In the genomic region with DNA sequence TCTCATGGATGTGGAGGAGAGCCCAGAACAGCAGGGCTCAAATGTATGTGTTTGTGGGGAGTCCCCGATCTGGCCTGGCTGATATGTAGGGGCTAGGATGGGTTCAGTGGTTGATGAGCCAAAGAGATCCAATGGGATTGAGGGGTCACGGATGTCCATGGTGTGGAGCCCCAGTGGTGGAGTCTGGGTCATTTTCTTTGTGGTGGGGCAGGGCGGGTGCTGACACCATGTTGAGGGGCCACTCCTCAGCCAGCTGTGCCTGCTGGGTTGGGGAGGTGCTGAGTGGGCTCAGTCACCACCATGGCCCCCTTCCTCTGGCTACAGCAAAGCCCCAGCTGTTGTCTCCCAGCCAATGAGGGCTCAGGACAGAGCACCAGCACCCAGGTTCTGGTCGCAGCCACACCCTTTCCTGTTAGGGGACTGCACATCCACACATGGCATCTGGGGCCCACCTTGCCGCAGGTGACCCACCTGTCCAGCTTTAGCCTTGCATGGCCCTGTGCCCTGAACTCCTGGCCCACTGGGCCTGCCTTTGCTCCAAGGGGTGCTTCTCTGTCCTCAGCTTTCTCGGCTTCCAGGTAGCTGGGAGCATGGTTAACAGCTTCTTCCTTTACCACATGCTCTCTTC, we compare ENCODE assay signal across 16 cellular contexts. TPM values are rescaled to one million over a fixed set of nuclear protein-coding genes. Genes with fewer than 3 reads are reported as not detected.
A peak's percentile ranks its signal among the peaks of the same experiment; 100 is the strongest.
DNase-seq lines count a peak whose midpoint lies in the region; ATAC-seq, FAIRE-seq and TF ChIP-seq lines count a peak whose summit lies in the region.
"Had no signal": no experiment of that assay in that cellular context is flagged by ENCODE, and none has a peak within 500 bp of the region (broad histone marks: within the 10 kb centered on the region; RNA-seq: fewer than 3 reads in every experiment).

No MANE protein-coding gene starts in this region.

- H3K4me2 ChIP-seq in hepatocyte = no peak overlapping the region

- peak; percentile 3 for DNase-seq in activated CD4-positive, alpha-beta T cell treated with anti-CD3 and anti-CD28 coated beads, Interleukin-2, amount 10 ng/mL, durations not matched to agents 7 days and 5 days
- DNase-seq in activated CD4-positive, alpha-beta T cell treated with anti-CD3 and anti-CD28 coated beads, Interleukin-2, amount 50 U/mL, for 1 hour = no peak
- peak; percentile 50 for DNase-seq in activated CD8-positive, alpha-beta memory T cell treated with anti-CD3 and anti-CD28 coated beads for 24 hours
- peak; percentile 39 for DNase-seq in left lobe of liver (ENCODE audit: low spot score)
- DNase-seq in testis = peak; percentile 6
- DNase-seq in hepatocyte (ENCODE audit: low spot score) = no peak
- DNase-seq in NCI-H146 (lab: John Stamatoyannopoulos, UW) = no peak
- no peak for DNase-seq in GM12891 (ENCODE audit: insufficient read length, low spot score)
- DNase-seq: 8988T, mammary epithelial cell, MV-4-11, nephron progenitor cell, SHP77 had no signal

- TF ChIP-seq POLR2A in testis (IDR thresholded peaks at IDR 0.05) (no peak), GM12891 (IDR thresholded peaks at IDR 0.05; ENCODE audit: low read depth, low read length) (no peak)

- intact Hi-C loops in testis (cut with DNase I; ENCODE audit: low total_unique reads) = no loop called here

- FAIRE-seq in GM12891 (lab: Jason Lieb, UNC) = no peak

- no peaks in the 10 kb centered on the region for H3K27me3 ChIP-seq in testis
- no peaks in the 10 kb centered on the region for H3K27me3 ChIP-seq in hepatocyte

- H3K4me3 Mint-ChIP-seq in activated CD4-positive, alpha-beta T cell treated with anti-CD3 and anti-CD28 coated beads, Interleukin-2, amount 10 ng/mL, durations not matched to agents 7 days and 5 days = no peak overlapping the region
- H3K4me3 Mint-ChIP-seq: nephron progenitor cell; stimulated activated memory B cell treated with anti-CD40 and anti-IgM and Interleukin-4, amounts not matched to agents 10 μg/mL and 1 μg/mL and 100 μg/mL, for 72 hours had no signal

- H3K9me3 Mint-ChIP-seq in activated CD4-positive, alpha-beta T cell treated with anti-CD3 and anti-CD28 coated beads, Interleukin-2, amount 10 ng/mL, durations not matched to agents 7 days and 5 days = no peaks in the 10 kb centered on the region
- H3K9me3 Mint-ChIP-seq: CD8-positive, alpha-beta memory T cell; nephron progenitor cell; stimulated activated memory B cell treated with anti-CD40 and anti-IgM and Interleukin-4, amounts not matched to agents 10 μg/mL and 1 μg/mL and 100 μg/mL, for 72 hours had no signal

- TF ChIP-seq CTCF in testis (IDR thresholded peaks at IDR 0.05) (no peak), hepatocyte (IDR thresholded peaks at IDR 0.05; ENCODE audit: poor library complexity) (no peak)

- H3K36me3 ChIP-seq in testis (ENCODE audit: low read depth, missing control alignments) (no peaks in the 10 kb centered on the region), hepatocyte (replicated peaks; ENCODE audit: insufficient read depth, low read depth) (no peaks in the 10 kb centered on the region)
- H3K36me3 ChIP-seq: HAP-1 had no signal

- H2AFZ ChIP-seq in hepatocyte = no peak overlapping the region

- no peaks in the 10 kb centered on the region for H3K9me3 ChIP-seq in testis
- no peaks in the 10 kb centered on the region for H3K9me3 ChIP-seq in hepatocyte (ENCODE audit: low read depth)
- H3K9me3 ChIP-seq: HAP-1 had no signal

- H3K4me1 ChIP-seq in testis (peaks cover 13% of the 10 kb centered on the region), hepatocyte (ENCODE audit: insufficient read depth) (peaks cover 5% of the 10 kb centered on the region)

- no peak overlapping the region for H3K27ac Mint-ChIP-seq in activated CD4-positive, alpha-beta T cell treated with anti-CD3 and anti-CD28 coated beads, Interleukin-2, amount 10 ng/mL, durations not matched to agents 7 days and 5 days
- H3K27ac Mint-ChIP-seq: nephron progenitor cell; stimulated activated memory B cell treated with anti-CD40 and anti-IgM and Interleukin-4, amounts not matched to agents 10 μg/mL and 1 μg/mL and 100 μg/mL, for 72 hours had no signal

- H4K20me1 ChIP-seq in hepatocyte (ENCODE audit: insufficient read depth, poor library complexity, severe bottlenecking) = no peaks in the 10 kb centered on the region

- CTCF ChIA-PET in activated CD4-positive, alpha-beta T cell treated with anti-CD3 and anti-CD28 coated beads, Interleukin-2, amount 10 ng/mL, durations not matched to agents 7 days and 5 days (lab: Charles Lee) = no interaction called here

- H3K27me3 Mint-ChIP-seq in activated CD4-positive, alpha-beta T cell treated with anti-CD3 and anti-CD28 coated beads, Interleukin-2, amount 10 ng/mL, durations not matched to agents 7 days and 5 days = peaks cover 31% of the 10 kb centered on the region

- no peaks in the 10 kb centered on the region for H3K79me2 ChIP-seq in hepatocyte

- H3K36me3 Mint-ChIP-seq in activated CD4-positive, alpha-beta T cell treated with anti-CD3 and anti-CD28 coated beads, Interleukin-2, amount 10 ng/mL, durations not matched to agents 7 days and 5 days (ENCODE audit: low read depth) = no peaks in the 10 kb centered on the region
- H3K36me3 Mint-ChIP-seq: stimulated activated memory B cell treated with anti-CD40 and anti-IgM and Interleukin-4, amounts not matched to agents 10 μg/mL and 1 μg/mL and 100 μg/mL, for 72 hours had no signal

- no peak overlapping the region for H3K4me3 ChIP-seq in testis
- H3K4me3 ChIP-seq in hepatocyte = no peak overlapping the region
- H3K4me3 ChIP-seq: HAP-1 had no signal

- H3K27ac ChIP-seq in testis (no peak overlapping the region), hepatocyte (no peak overlapping the region)

- H3K9me2 ChIP-seq in hepatocyte (replicated peaks; ENCODE audit: insufficient read depth) = no peaks in the 10 kb centered on the region

- ATAC-seq in left lobe of liver = no peak
- ATAC-seq: stimulated activated memory B cell treated with anti-CD40 and anti-IgM and Interleukin-4, amounts not matched to agents 10 μg/mL and 1 μg/mL and 100 μg/mL, for 72 hours had no signal

- POLR2A ChIA-PET in activated CD4-positive, alpha-beta T cell treated with anti-CD3 and anti-CD28 coated beads, Interleukin-2, amount 10 ng/mL, durations not matched to agents 7 days and 5 days (lab: Charles Lee) = no interaction called here

- WGBS in testis, 2 donors = 88 to 95% methylated on average over 4 to 6 of the region's 6 CpGs
- 94% methylated on average over 6 of the region's 6 CpGs for WGBS in hepatocyte (ENCODE audit: low lambda C conversion rate, missing lambda C conversion rate)

- peaks cover 9% of the 10 kb centered on the region for H3K4me1 Mint-ChIP-seq in activated CD4-positive, alpha-beta T cell treated with anti-CD3 and anti-CD28 coated beads, Interleukin-2, amount 10 ng/mL, durations not matched to agents 7 days and 5 days

TF ChIP-seq in GM12891, 5 proteins besides CTCF, POLR2A, EP300 and RAD21:
- TF ChIP-seq TAF1 (IDR thresholded peaks at IDR 0.05; ENCODE audit: low read depth, low read length) = no peak
- TF ChIP-seq SPI1 (IDR thresholded peaks at IDR 0.05; ENCODE audit: low read depth, low read length) = no peak
- TF ChIP-seq PAX5 (IDR thresholded peaks at IDR 0.05; ENCODE audit: insufficient read depth, low read length, severe bottlenecking) = no peak
- TF ChIP-seq POU2F2 (IDR thresholded peaks at IDR 0.05; ENCODE audit: low read depth, low read length) = no peak
- TF ChIP-seq POLR2AphosphoS5 (IDR thresholded peaks at IDR 0.05; ENCODE audit: low read depth, low read length) = no peak

RNA-seq across cellular contexts. Expression of a gene that starts 3.2 kb away (rescaled TPM):
- under 1 TPM; 0.35 to 0.37 TPM for total RNA-seq in activated CD4-positive, alpha-beta T cell treated with anti-CD3 and anti-CD28 coated beads, Interleukin-2, amount 10 ng/mL, durations not matched to agents 7 days and 5 days
- total RNA-seq in left lobe of liver (0.33 TPM), testis (10 to 100 TPM; 15.1 to 20.2 TPM), hepatocyte (4.1 and 4.5 TPM in 2 replicates)
- polyA plus RNA-seq in testis (ENCODE audit: insufficient read depth, low read depth, low replicate concordance) (13.7 TPM), hepatocyte (3.4 and 5.1 TPM in 2 replicates)
- polyA plus RNA-seq in GM12891 (2012; ENCODE audit: low read depth, missing spikeins) = 0.09 TPM

Comparison
In these comparisons a context has a peak if more than half of its experiments do, and no peak if none do; other contexts are left out.
1. DNase-seq: peak in activated CD4-positive, alpha-beta T cell treated with anti-CD3 and anti-CD28 coated beads, Interleukin-2, amount 10 ng/mL, durations not matched to agents 7 days and 5 days (single experiment), activated CD8-positive, alpha-beta memory T cell treated with anti-CD3 and anti-CD28 coated beads for 24 hours (single experiment), left lobe of liver (single experiment) and testis (single experiment); none in activated CD4-positive, alpha-beta T cell treated with anti-CD3 and anti-CD28 coated beads, Interleukin-2, amount 50 U/mL, for 1 hour (single experiment), hepatocyte (single experiment), NCI-H146 (single experiment) and GM12891 (single experiment).